Comparison of ENCODE assay signal across 22 cellular contexts in genomic region chr9:134358968-134359319, GRCh38. TPM values are rescaled to one million over a fixed set of nuclear protein-coding genes. Genes with fewer than 3 reads are reported as not detected.
DNase-seq lines count a peak whose midpoint lies in the region; ATAC-seq, FAIRE-seq and TF ChIP-seq lines count a peak whose summit lies in the region.
"Had no signal": no experiment of that assay in that cellular context is flagged by ENCODE, and none has a peak within 500 bp of the region (broad histone marks: within the 10 kb centered on the region; RNA-seq: fewer than 3 reads in every experiment).

No MANE protein-coding gene starts in this region.

- H3K9me3 ChIP-seq in liver (ENCODE audit: control insufficient read depth in 4 of 4, low read length in 3 of 4): no peaks in the 10 kb centered on the region
- H3K9me3 ChIP-seq in HepG2 (ENCODE audit: low read length): no peaks in the 10 kb centered on the region
- no peaks in the 10 kb centered on the region for H3K9me3 ChIP-seq in esophagus (ENCODE audit: control insufficient read depth in 2 of 2, insufficient read depth in 1 of 2, low read depth in 1 of 2, low read length in 1 of 2)
- H3K9me3 ChIP-seq in sigmoid colon: no peaks in the 10 kb centered on the region
- H3K9me3 ChIP-seq in osteoblast (ENCODE audit: low read depth, low read length): no peaks in the 10 kb centered on the region
- H3K9me3 ChIP-seq: A549 had no signal

- H3K79me2 ChIP-seq in HepG2 (ENCODE audit: insufficient read depth, low read length) (peaks cover 69% of the 10 kb centered on the region), osteoblast (ENCODE audit: insufficient read depth, low read length) (peaks cover 99% of the 10 kb centered on the region)

- H3K4me1 ChIP-seq in liver (ENCODE audit: control insufficient read depth in 4 of 4, insufficient read depth in 4 of 4, low read length in 3 of 4) (peaks cover 79 to 100% (median 93%) of the 10 kb centered on the region in 4 donors), HepG2 (ENCODE audit: insufficient read depth, low read length) (peaks cover 71% of the 10 kb centered on the region), esophagus (ENCODE audit: control insufficient read depth in 2 of 2, insufficient read depth in 2 of 2, low read length in 1 of 2) (peaks cover 40 to 70% of the 10 kb centered on the region in 2 donors), sigmoid colon (peaks cover 0 to 63% (median 53%) of the 10 kb centered on the region in 4 donors), osteoblast (ENCODE audit: insufficient read depth, low read length) (peaks cover 10% of the 10 kb centered on the region)

- ATAC-seq in HepG2: no peak
- ATAC-seq in GM19455 (IDR thresholded peaks at IDR 0.05; ENCODE audit: unreplicated experiment): no peak
- ATAC-seq: stimulated activated memory B cell treated with anti-CD40 and anti-IgM and Interleukin-4, amounts not matched to agents 10 μg/mL and 1 μg/mL and 100 μg/mL, for 72 hours had no signal

- BruUV-seq in HepG2 (replicated peaks; lab: Mats Ljungman, UMichigan): no TSS peak

- 75% methylated on average over 8 of the region's 8 CpGs for WGBS in liver
- 93% methylated on average over 4 of the region's 8 CpGs for WGBS in HepG2 (ENCODE audit: low lambda C conversion rate)
- WGBS in esophagus, 2 donors: 66 to 69% methylated on average over 8 of the region's 8 CpGs
- WGBS in sigmoid colon, 2 donors: 75 to 80% methylated on average over 8 of the region's 8 CpGs

- H3K27ac ChIP-seq in liver (ENCODE audit: low read depth in 1 of 2, low read length in 2 of 2) (peak overlapping the region; percentile 79 to 92), HepG2 (ENCODE audit: extremely low read length, insufficient read depth, low read length) (no peak overlapping the region), esophagus (ENCODE audit: low read depth in 2 of 2, low read length in 1 of 2) (peak overlapping the region; percentile 97 to 98), sigmoid colon (peak overlapping the region in 3 of 4 donors; percentile 10 to 57 (median 46)), osteoblast (ENCODE audit: low read depth, low read length) (no peak overlapping the region)

- in situ Hi-C loops in HepG2 (cut with HindIII; ENCODE audit: extremely low pct_ligation_motif_present, low pct_unique_long_range_greater_than_20kb): no loop called here

- TF ChIP-seq EP300 in HepG2 (IDR thresholded peaks at IDR 0.05; ENCODE audit: low read depth in 2 of 2, low read length in 2 of 2): no peak
- TF ChIP-seq EP300 in HepG2 (CRISPR knock-in tag; IDR thresholded peaks at IDR 0.05; ENCODE audit: borderline replicate concordance): no peak
- no peak for TF ChIP-seq EP300 in sigmoid colon (IDR thresholded peaks at IDR 0.05)

- H3K9ac ChIP-seq in liver (ENCODE audit: low read depth in 1 of 2, low read length in 2 of 2): peak overlapping the region in 1 of 2 donors; percentile 10
- H3K9ac ChIP-seq in HepG2 (ENCODE audit: insufficient read depth, low read depth, low read length): no peak overlapping the region

- DNase-seq in HepG2 (ENCODE audit: low spot score): no peak
- DNase-seq in sigmoid colon: no peak
- DNase-seq in posterior vena cava (ENCODE audit: low spot score): no peak
- DNase-seq in NCI-H345 treated with DMSO at 0.1 percent for 48 hours (lab: John Stamatoyannopoulos, UW; ENCODE audit: unreplicated experiment): no peak
- DNase-seq in osteoblast (ENCODE audit: insufficient read length, low spot score, missing footprints): no peak
- DNase-seq: activated CD4-positive, alpha-beta T cell treated with anti-CD3 and anti-CD28 coated beads, Interleukin-2, amount 10 ng/mL, durations not matched to agents 7 days and 5 days; activated naive CD4-positive, alpha-beta T cell treated with Interleukin-2 at 50 U/mL for 16 hours; CD4-positive, CD25-positive, alpha-beta regulatory T cell; DMS153; GDM1; H9; midbrain; NCI-H526; SIG-M5; T-helper 1 cell had no signal

- CTCF ChIA-PET in HepG2 (lab: Yijun Ruan, JAX; ENCODE audit: low intra/inter-chr PET ratio, low total read pairs): no interaction called here

- POLR2A ChIA-PET in HepG2 (lab: Yijun Ruan, JAX): interaction anchor here (1.2 kb wide), 1 partner anchor 30 kb away, joined by 3 read pairs; no protein-coding TSS in a partner anchor

- TF ChIP-seq POLR2A in HepG2 (IDR thresholded peaks at IDR 0.05; ENCODE audit: insufficient read depth in 1 of 2, low read depth in 2 of 2, low read length in 2 of 2) (no peak), sigmoid colon (IDR thresholded peaks at IDR 0.05) (no peak)

- H2AFZ ChIP-seq in HepG2 (ENCODE audit: low read length) (no peak overlapping the region), osteoblast (ENCODE audit: low read length) (no peak overlapping the region)

- TF ChIP-seq CTCF in liver (IDR thresholded peaks at IDR 0.05; ENCODE audit: low read depth, low read length, missing input control): no peak
- TF ChIP-seq CTCF in HepG2 (CRISPR knock-in tag; IDR thresholded peaks at IDR 0.05): no peak
- no peak for TF ChIP-seq CTCF in sigmoid colon (IDR thresholded peaks at IDR 0.05)
- TF ChIP-seq CTCF in osteoblast (IDR thresholded peaks at IDR 0.05; ENCODE audit: extremely low read depth, low read depth, low read length): no peak

- H3K4me2 ChIP-seq in HepG2 (ENCODE audit: low read depth, low read length) (no peak overlapping the region), osteoblast (ENCODE audit: insufficient read depth, low read length) (no peak overlapping the region)
- H3K4me2 ChIP-seq: A549 had no signal

- H3K36me3 ChIP-seq in liver (ENCODE audit: control insufficient read depth in 4 of 4, insufficient read depth in 3 of 4, low read depth in 1 of 4, low read length in 3 of 4) (no peaks in the 10 kb centered on the region), HepG2 (replicated peaks in 1 of 2; ENCODE audit: control insufficient read depth in 1 of 2, insufficient read depth in 2 of 2, low read length in 2 of 2) (no peaks in the 10 kb centered on the region), esophagus (ENCODE audit: control insufficient read depth in 2 of 2, insufficient read depth in 2 of 2, low read length in 1 of 2) (no peaks in the 10 kb centered on the region), sigmoid colon (no peaks in the 10 kb centered on the region), osteoblast (ENCODE audit: insufficient read depth, low read length) (no peaks in the 10 kb centered on the region)

- TF ChIP-seq RAD21 in liver (IDR thresholded peaks at IDR 0.05) (no peak), HepG2 (CRISPR knock-in tag; IDR thresholded peaks at IDR 0.05) (no peak)

- no peaks in the 10 kb centered on the region for H3K27me3 ChIP-seq in liver (ENCODE audit: control insufficient read depth in 4 of 4, insufficient read depth in 4 of 4, low read length in 3 of 4)
- no peaks in the 10 kb centered on the region for H3K27me3 ChIP-seq in HepG2 (ENCODE audit: control insufficient read depth in 1 of 2, insufficient read depth in 2 of 2, low read length in 2 of 2)
- H3K27me3 ChIP-seq in esophagus (ENCODE audit: control insufficient read depth in 1 of 2, insufficient read depth in 2 of 2, low read length in 2 of 2): no peaks in the 10 kb centered on the region
- no peaks in the 10 kb centered on the region for H3K27me3 ChIP-seq in sigmoid colon
- H3K27me3 ChIP-seq in osteoblast (ENCODE audit: insufficient read depth, low read length): no peaks in the 10 kb centered on the region

- FAIRE-seq in HepG2 (lab: Jason Lieb, UNC): no peak
- FAIRE-seq: A549, GM19239, urothelium cell line had no signal

- H4K20me1 ChIP-seq in HepG2 (ENCODE audit: insufficient read depth, low read length) (peaks cover 65% of the 10 kb centered on the region), osteoblast (ENCODE audit: insufficient read depth, low read length) (peaks cover 94% of the 10 kb centered on the region)

- H3K4me3 ChIP-seq in liver (ENCODE audit: low read depth in 1 of 3, low read length in 3 of 3) (no peak overlapping the region), HepG2 (replicated peaks in 1 of 3; ENCODE audit: insufficient read depth in 1 of 3, low read depth in 2 of 3, low read length in 3 of 3) (no peak overlapping the region), esophagus (ENCODE audit: low read depth in 1 of 2, low read length in 2 of 2) (no peak overlapping the region), sigmoid colon (no peak overlapping the region), osteoblast (ENCODE audit: insufficient read depth, low read length) (no peak overlapping the region)
- H3K4me3 ChIP-seq: A549 had no signal

- intact Hi-C loops in HepG2 (cut with micrococcal nuclease; ENCODE audit: unreplicated experiment): no loop called here
- intact Hi-C loops in sigmoid colon (cut with DNase I): no loop called here
- intact Hi-C loops in posterior vena cava (cut with DNase I): no loop called here

RNA-seq across cellular contexts. Expression of gene RXRA, which starts 32.7 kb away (rescaled TPM):
- 100 to 1,000 TPM in 1 of 2 donors, 10 to 100 TPM in 1; 41.5 to 116 TPM for total RNA-seq in liver
- 100 to 1,000 TPM in 1 of 2 donors, 10 to 100 TPM in 1; 46.8 to 101 TPM for polyA plus RNA-seq in liver
- total RNA-seq in HepG2 (2016; rRNA removed; fragmentation: Illumina TruSeq; extraction: Trizol): 19.2 and 29.2 TPM in 2 replicates
- 24.1 and 24.5 TPM in 2 replicates for total RNA-seq in HepG2 (2016; cell fraction: cytosol; rRNA removed; fragmentation: Illumina TruSeq; extraction: Trizol; ENCODE audit: low read depth)
- total RNA-seq in HepG2 (2016; cell fraction: insoluble cytoplasmic fraction; rRNA removed; fragmentation: Illumina TruSeq; extraction: Trizol): 16.2 and 29.2 TPM in 2 replicates
- 50.6 and 51.0 TPM in 2 replicates for total RNA-seq in HepG2 (2016; cell fraction: membrane; rRNA removed; fragmentation: Illumina TruSeq; extraction: Trizol)
- total RNA-seq in HepG2 (2016; cell fraction: nucleus; rRNA removed; fragmentation: Illumina TruSeq; extraction: Trizol): 14.5 and 14.9 TPM in 2 replicates
- polyA plus RNA-seq in HepG2 (2011; rRNA removed): 18.9 and 23.8 TPM in 2 replicates
- polyA plus RNA-seq in HepG2 (2011; cell fraction: cytosol; rRNA removed): 20.3 and 28.6 TPM in 2 replicates
- polyA plus RNA-seq in HepG2 (2011; cell fraction: nucleus; rRNA removed): 25.5 and 28.6 TPM in 2 replicates
- polyA plus RNA-seq in HepG2 (2012): 42.6 and 48.4 TPM in 2 replicates
- 68.3 and 74.3 TPM in 2 replicates for polyA plus RNA-seq in HepG2 (2016; cell fraction: cytosol; fragmentation: Illumina TruSeq; extraction: Trizol; ENCODE audit: low read depth)
- polyA plus RNA-seq in HepG2 (2016; cell fraction: insoluble cytoplasmic fraction; fragmentation: Illumina TruSeq; extraction: Trizol; ENCODE audit: low read depth): 28.2 and 39.1 TPM in 2 replicates
- polyA plus RNA-seq in HepG2 (2016; cell fraction: membrane; fragmentation: Illumina TruSeq; extraction: Trizol; ENCODE audit: low read depth): 81.0 and 95.6 TPM in 2 replicates
- 27.8 and 30.7 TPM in 2 replicates for polyA plus RNA-seq in HepG2 (2016; cell fraction: nucleus; fragmentation: Illumina TruSeq; extraction: Trizol; ENCODE audit: insufficient read depth, low read depth)
- 26.4 and 69.1 TPM in 2 replicates for polyA minus RNA-seq in HepG2 (2011; rRNA and poly(A)+ RNA removed; ENCODE audit: low replicate concordance)
- 27.2 and 30.5 TPM in 2 replicates for polyA minus RNA-seq in HepG2 (2011; cell fraction: cytosol; rRNA and poly(A)+ RNA removed)
- 13.6 and 15.8 TPM in 2 replicates for polyA minus RNA-seq in HepG2 (2011; cell fraction: nucleus; rRNA and poly(A)+ RNA removed)
- 10 to 100 TPM; 31.4 to 63.4 TPM for polyA plus RNA-seq in esophagus
- total RNA-seq in sigmoid colon: 10 to 100 TPM; 26.7 to 49.0 (median 31.4) TPM
- polyA plus RNA-seq in sigmoid colon: 10 to 100 TPM; 27.6 to 50.8 (median 38.4) TPM
- 10 to 100 TPM; 41.5 to 44.7 TPM for total RNA-seq in posterior vena cava
- total RNA-seq in osteoblast: 25.3 and 26.4 TPM in 2 replicates

Comparison
In these comparisons a context has a peak if more than half of its experiments do, and no peak if none do; other contexts are left out.
1. H3K27ac ChIP-seq: peak in liver (2 of 2), esophagus (2 of 2) and sigmoid colon (3 of 4); none in HepG2 (single experiment) and osteoblast (single experiment).